ENCODE assay signal across 15 cellular contexts in genomic region chr20:24648481-24648880, GRCh38.
A peak's percentile ranks its signal among the peaks of the same experiment; 100 is the strongest.
DNase-seq lines count a peak whose midpoint lies in the region; ATAC-seq and TF ChIP-seq lines count a peak whose summit lies in the region.
"Had no signal": no experiment of that assay in that cellular context is flagged by ENCODE, and none has a peak within 500 bp of the region (broad histone marks: within the 10 kb centered on the region; RNA-seq: fewer than 3 reads in every experiment).

No MANE protein-coding gene starts in this region.

- no peak for TF ChIP-seq CTCF in OCI-LY3 (IDR thresholded peaks at IDR 0.05; ENCODE audit: low read depth, low read length)

- H3K27ac ChIP-seq in OCI-LY3 (ENCODE audit: low read length) = no peak overlapping the region
- H3K27ac ChIP-seq: brain microvascular endothelial cell had no signal

- peak; percentile 30 for DNase-seq in DMS79 treated with DMSO at 0.1 percent for 48 hours (lab: John Stamatoyannopoulos, UW)
- DNase-seq in left ventricle myocardium superior = no peak
- no peak for DNase-seq in activated naive CD8-positive, alpha-beta T cell treated with anti-CD3 and anti-CD28 coated beads, Interleukin-2, amount 50 U/mL, for 24 hours
- no peak for DNase-seq in NCI-H345 (lab: John Stamatoyannopoulos, UW)
- DNase-seq in COR-L47 (lab: John Stamatoyannopoulos, UW) = no peak
- DNase-seq: activated gamma-delta T cell; brain microvascular endothelial cell; DND-41; endodermal cell; stimulated activated CD4-positive, alpha-beta T cell treated with anti-CD3 and anti-CD28 coated beads, Interleukin-2, amount 100 ng/mL, for 48 hours had no signal

- H2AFZ ChIP-seq in OCI-LY3 (ENCODE audit: low read depth, low read length) = no peak overlapping the region

- no peaks in the 10 kb centered on the region for H4K20me1 ChIP-seq in OCI-LY3 (ENCODE audit: insufficient read depth, low read length)

- H3K79me2 ChIP-seq in OCI-LY3 (ENCODE audit: low read length) = no peaks in the 10 kb centered on the region

- ATAC-seq in GM21619 (IDR thresholded peaks at IDR 0.05; ENCODE audit: unreplicated experiment) = peak; percentile 14
- ATAC-seq in left ventricle myocardium superior = peak; percentile 80
- ATAC-seq in activated naive CD8-positive, alpha-beta T cell treated with anti-CD3 and anti-CD28 coated beads, Interleukin-2, amount 50 U/mL, for 24 hours = no peak
- no peak for ATAC-seq in HG03460 (IDR thresholded peaks at IDR 0.05; ENCODE audit: unreplicated experiment)
- ATAC-seq: stimulated activated effector memory CD8-positive, alpha-beta T cell treated with anti-CD3 and anti-CD28 coated beads, Interleukin-12 subunit alpha, Interleukin-12 subunit beta, amount 100 ng/mL, for 72 hours had no signal

- no peak overlapping the region for H3K9ac ChIP-seq in OCI-LY3 (ENCODE audit: low read length)

- H3K4me1 Mint-ChIP-seq in activated naive CD8-positive, alpha-beta T cell treated with anti-CD3 and anti-CD28 coated beads, Interleukin-2, amount 50 U/mL, for 24 hours = peaks cover 6% of the 10 kb centered on the region
- H3K4me1 Mint-ChIP-seq: stimulated activated effector memory CD8-positive, alpha-beta T cell treated with anti-CD3 and anti-CD28 coated beads, Interleukin-12 subunit alpha, Interleukin-12 subunit beta, amount 100 ng/mL, for 72 hours had no signal

- intact Hi-C loops in left ventricle myocardium superior (cut with micrococcal nuclease) = no loop called here

- H3K27me3 Mint-ChIP-seq in activated naive CD8-positive, alpha-beta T cell treated with anti-CD3 and anti-CD28 coated beads, Interleukin-2, amount 50 U/mL, for 24 hours = peaks cover 3% of the 10 kb centered on the region

- no peak overlapping the region for H3K4me3 Mint-ChIP-seq in activated naive CD8-positive, alpha-beta T cell treated with anti-CD3 and anti-CD28 coated beads, Interleukin-2, amount 50 U/mL, for 24 hours
- H3K4me3 Mint-ChIP-seq: endodermal cell; stimulated activated effector memory CD8-positive, alpha-beta T cell treated with anti-CD3 and anti-CD28 coated beads, Interleukin-12 subunit alpha, Interleukin-12 subunit beta, amount 100 ng/mL, for 72 hours had no signal

- no peaks in the 10 kb centered on the region for H3K9me3 Mint-ChIP-seq in activated naive CD8-positive, alpha-beta T cell treated with anti-CD3 and anti-CD28 coated beads, Interleukin-2, amount 50 U/mL, for 24 hours
- H3K9me3 Mint-ChIP-seq: stimulated activated effector memory CD8-positive, alpha-beta T cell treated with anti-CD3 and anti-CD28 coated beads, Interleukin-12 subunit alpha, Interleukin-12 subunit beta, amount 100 ng/mL, for 72 hours had no signal

- H3K27me3 ChIP-seq in OCI-LY3 (ENCODE audit: low read depth, low read length) = peaks cover 80% of the 10 kb centered on the region
- H3K27me3 ChIP-seq: brain microvascular endothelial cell had no signal

- H3K4me2 ChIP-seq in OCI-LY3 (ENCODE audit: low read length) = peak overlapping the region; percentile 27

- H3K36me3 ChIP-seq in OCI-LY3 (replicated peaks; ENCODE audit: low read depth, low read length) = no peaks in the 10 kb centered on the region
- H3K36me3 ChIP-seq: brain microvascular endothelial cell had no signal

- no peaks in the 10 kb centered on the region for H3K9me3 ChIP-seq in OCI-LY3 (ENCODE audit: insufficient read depth, low read length)

- H3K27ac Mint-ChIP-seq in activated naive CD8-positive, alpha-beta T cell treated with anti-CD3 and anti-CD28 coated beads, Interleukin-2, amount 50 U/mL, for 24 hours = no peak overlapping the region
- H3K27ac Mint-ChIP-seq: endodermal cell; IgD-negative memory B cell; stimulated activated effector memory CD8-positive, alpha-beta T cell treated with anti-CD3 and anti-CD28 coated beads, Interleukin-12 subunit alpha, Interleukin-12 subunit beta, amount 100 ng/mL, for 72 hours had no signal

- no peak overlapping the region for H3K4me3 ChIP-seq in OCI-LY3 (ENCODE audit: low read length)

- H3K36me3 Mint-ChIP-seq in activated naive CD8-positive, alpha-beta T cell treated with anti-CD3 and anti-CD28 coated beads, Interleukin-2, amount 50 U/mL, for 24 hours (ENCODE audit: low read depth) = no peaks in the 10 kb centered on the region
- H3K36me3 Mint-ChIP-seq: IgD-negative memory B cell; stimulated activated effector memory CD8-positive, alpha-beta T cell treated with anti-CD3 and anti-CD28 coated beads, Interleukin-12 subunit alpha, Interleukin-12 subunit beta, amount 100 ng/mL, for 72 hours had no signal

- peaks cover 52% of the 10 kb centered on the region for H3K4me1 ChIP-seq in OCI-LY3 (ENCODE audit: low read length)

Comparison
In these comparisons a context has a peak if more than half of its experiments do, and no peak if none do; other contexts are left out.
1. ATAC-seq: peak in GM21619 (single experiment) and left ventricle myocardium superior (single experiment); none in activated naive CD8-positive, alpha-beta T cell treated with anti-CD3 and anti-CD28 coated beads, Interleukin-2, amount 50 U/mL, for 24 hours (single experiment) and HG03460 (single experiment).